Comparison of ENCODE assay signal across 23 cellular contexts in the genomic region with DNA sequence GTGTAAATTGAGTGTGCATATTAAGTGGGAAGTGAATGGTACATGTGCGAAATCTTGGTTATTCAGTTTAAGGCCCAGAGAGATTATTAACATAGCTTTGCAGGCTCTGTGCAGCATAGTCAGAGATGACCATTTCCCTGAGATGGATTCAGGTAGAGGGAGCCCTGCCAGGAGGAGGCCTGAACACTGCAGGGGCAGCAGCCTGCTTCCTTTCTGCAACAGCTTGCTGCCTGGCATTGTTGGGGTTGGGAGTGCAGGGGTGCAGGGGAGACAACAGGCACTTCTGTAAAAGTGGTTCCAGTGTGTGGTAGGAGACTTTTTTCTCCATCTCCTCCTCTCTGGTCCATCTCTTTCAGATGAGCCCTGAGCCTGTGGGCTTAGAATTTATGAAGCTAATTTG.
DNase-seq lines count a peak whose midpoint lies in the region; ATAC-seq, FAIRE-seq and TF ChIP-seq lines count a peak whose summit lies in the region.
"Had no signal": no experiment of that assay in that cellular context is flagged by ENCODE, and none has a peak within 500 bp of the region (broad histone marks: within the 10 kb centered on the region; RNA-seq: fewer than 3 reads in every experiment).

No MANE protein-coding gene starts in this region.

- H3K36me3 ChIP-seq in HepG2 (replicated peaks in 1 of 2; ENCODE audit: control insufficient read depth in 1 of 2, insufficient read depth in 2 of 2, low read length in 2 of 2): no peaks in the 10 kb centered on the region
- no peaks in the 10 kb centered on the region for H3K36me3 ChIP-seq in right lobe of liver
- H3K36me3 ChIP-seq: BLaER1 had no signal

- CTCF ChIA-PET in HepG2 (lab: Yijun Ruan, JAX; ENCODE audit: low intra/inter-chr PET ratio, low total read pairs) (no interaction called here), WTC11 (lab: Charles Lee) (interaction anchor here (0.6 to 1.9 kb wide), 4 partner anchors 81 to 684 kb away, joined by 3 to 5 read pairs (median 4); no protein-coding TSS in a partner anchor)

- TF ChIP-seq CTCF in HepG2 (CRISPR knock-in tag; IDR thresholded peaks at IDR 0.05) (no peak), right lobe of liver (IDR thresholded peaks at IDR 0.05) (no peak), WTC11 (IDR thresholded peaks at IDR 0.05) (no peak), epithelial cell of esophagus (IDR thresholded peaks at IDR 0.05; ENCODE audit: insufficient read depth, low read depth, low read length, missing control alignments) (no peak)

- H3K79me2 ChIP-seq in HepG2 (ENCODE audit: insufficient read depth, low read length): no peaks in the 10 kb centered on the region

- in situ Hi-C loops in HepG2 (cut with HindIII; ENCODE audit: extremely low pct_ligation_motif_present, low pct_unique_long_range_greater_than_20kb): no loop called here

- no peaks in the 10 kb centered on the region for H3K27me3 Mint-ChIP-seq in WTC11 (ENCODE audit: low read depth)
- H3K27me3 Mint-ChIP-seq: CD4-positive, CD25-positive, alpha-beta regulatory T cell had no signal

- no peaks in the 10 kb centered on the region; a peak in 1 of 5 replicates for H3K27me3 ChIP-seq in HepG2 (ENCODE audit: control insufficient read depth in 1 of 2, insufficient read depth in 2 of 2, low read length in 2 of 2)
- H3K27me3 ChIP-seq in right lobe of liver: no peaks in the 10 kb centered on the region
- H3K27me3 ChIP-seq: BLaER1 had no signal

- H3K27ac ChIP-seq in HepG2 (ENCODE audit: extremely low read length, insufficient read depth, low read length): no peak overlapping the region
- H3K27ac ChIP-seq in right lobe of liver: no peak overlapping the region
- H3K27ac ChIP-seq: 22Rv1, BLaER1, C4-2B had no signal

- no TSS peak for BruUV-seq in HepG2 (replicated peaks; lab: Mats Ljungman, UMichigan)

- H4K20me1 ChIP-seq in HepG2 (ENCODE audit: insufficient read depth, low read length): no peaks in the 10 kb centered on the region
- H4K20me1 ChIP-seq: BLaER1 had no signal

- no peaks in the 10 kb centered on the region for H3K4me1 ChIP-seq in HepG2 (ENCODE audit: insufficient read depth, low read length)
- no peaks in the 10 kb centered on the region for H3K4me1 ChIP-seq in right lobe of liver
- H3K4me1 ChIP-seq: BLaER1, Caco-2 had no signal

- H3K4me3 ChIP-seq in HepG2 (replicated peaks in 1 of 3; ENCODE audit: insufficient read depth in 1 of 3, low read depth in 2 of 3, low read length in 3 of 3) (no peak overlapping the region), right lobe of liver (no peak overlapping the region), epithelial cell of esophagus (ENCODE audit: low read length) (no peak overlapping the region)
- H3K4me3 ChIP-seq: BLaER1 had no signal

- no peak overlapping the region for H3K4me2 ChIP-seq in HepG2 (ENCODE audit: low read depth, low read length)
- H3K4me2 ChIP-seq: BLaER1 had no signal

- POLR2A ChIA-PET in HepG2 (lab: Yijun Ruan, JAX) (no interaction called here), WTC11 (lab: Charles Lee) (no interaction called here)

- intact Hi-C loops in HepG2 (cut with micrococcal nuclease; ENCODE audit: unreplicated experiment) (loop anchor here (1.0 kb wide), 1 partner anchor 10 kb away; no protein-coding TSS in a partner anchor), right lobe of liver (cut with DNase I) (no loop called here), left cardiac atrium (cut with DNase I) (no loop called here)

- peak; percentile 36; the same call in 2 of the 3 replicates for ATAC-seq in HepG2
- no peak for ATAC-seq in right lobe of liver
- ATAC-seq in WTC11: peak; percentile 66
- no peak for ATAC-seq in left cardiac atrium
- ATAC-seq: CD8-positive, alpha-beta T cell had no signal

- TF ChIP-seq EP300 in HepG2 (IDR thresholded peaks at IDR 0.05; ENCODE audit: low read depth in 2 of 2, low read length in 2 of 2): no peak
- no peak for TF ChIP-seq EP300 in HepG2 (CRISPR knock-in tag; IDR thresholded peaks at IDR 0.05; ENCODE audit: borderline replicate concordance)

- H3K27ac Mint-ChIP-seq in WTC11: no peak overlapping the region
- H3K27ac Mint-ChIP-seq: B cell; CD4-positive, CD25-positive, alpha-beta regulatory T cell; CD8-positive, alpha-beta T cell had no signal

- no peak for TF ChIP-seq RAD21 in HepG2 (CRISPR knock-in tag; IDR thresholded peaks at IDR 0.05)

- DNase-seq in HepG2 (ENCODE audit: low spot score): no peak
- no peak for DNase-seq in right lobe of liver
- DNase-seq in WTC11 (ENCODE audit: low spot score): peak; percentile 14
- peak; percentile 4 for DNase-seq in epithelial cell of esophagus (ENCODE audit: low read depth)
- no peak for DNase-seq in left cardiac atrium
- no peak for DNase-seq in NCI-H2107 treated with DMSO at 0.1 percent for 48 hours (lab: John Stamatoyannopoulos, UW; ENCODE audit: unreplicated experiment)
- DNase-seq in NK-92 treated with Interleukin-12 subunit alpha and Interleukin-12 subunit beta, amount 100 ng/mL, for 24 hours (lab: John Stamatoyannopoulos, UW): no peak
- DNase-seq in islet precursor cell: no peak
- DNase-seq: Caco-2; CD4-positive, CD25-positive, alpha-beta regulatory T cell; CD8-positive, alpha-beta T cell; DMS153; DND-41; GOT3; H7; HCEC 1CT had no signal

- WGBS in HepG2 (ENCODE audit: low lambda C conversion rate): 45% methylated on average over 1 of the region's 1 CpG
- WGBS in right lobe of liver (ENCODE audit: insufficient coverage, low coverage, low lambda C conversion rate, missing lambda C conversion rate): 100% methylated on average over 1 of the region's 1 CpG

- TF ChIP-seq POLR2A in HepG2 (IDR thresholded peaks at IDR 0.05; ENCODE audit: insufficient read depth in 1 of 2, low read depth in 2 of 2, low read length in 2 of 2): no peak
- TF ChIP-seq POLR2A in right lobe of liver (IDR thresholded peaks at IDR 0.05): no peak

- peaks cover 49% of the 10 kb centered on the region for H3K4me1 Mint-ChIP-seq in WTC11
- H3K4me1 Mint-ChIP-seq: B cell had no signal

- no peak overlapping the region for H2AFZ ChIP-seq in HepG2 (ENCODE audit: low read length)

- H3K4me3 Mint-ChIP-seq in WTC11: no peak overlapping the region
- H3K4me3 Mint-ChIP-seq: B cell; CD4-positive, CD25-positive, alpha-beta regulatory T cell; CD8-positive, alpha-beta T cell had no signal

- no peak for FAIRE-seq in HepG2 (lab: Jason Lieb, UNC)
- FAIRE-seq: A204.1, G401.6, GM19239 had no signal

- no peaks in the 10 kb centered on the region for H3K36me3 Mint-ChIP-seq in WTC11
- H3K36me3 Mint-ChIP-seq: CD4-positive, CD25-positive, alpha-beta regulatory T cell; CD8-positive, alpha-beta T cell had no signal

- 0 out of 2 replicates have a peak, but pooled peaks cover 3% of the 10 kb centered on the region for H3K9me3 Mint-ChIP-seq in WTC11

- H3K9ac ChIP-seq in HepG2 (ENCODE audit: insufficient read depth, low read depth, low read length): no peak overlapping the region
- H3K9ac ChIP-seq: BLaER1 had no signal

- H3K9me3 ChIP-seq in HepG2 (ENCODE audit: low read length) (no peaks in the 10 kb centered on the region), right lobe of liver (no peaks in the 10 kb centered on the region)
- H3K9me3 ChIP-seq: Caco-2 had no signal

TF ChIP-seq in HepG2, 621 proteins besides CTCF, POLR2A, EP300 and RAD21 (continues in another document):
- no peak for TF ChIP-seq NCOA2 (CRISPR knock-in tag; IDR thresholded peaks at IDR 0.05)
- TF ChIP-seq ZNF747 (CRISPR knock-in tag; IDR thresholded peaks at IDR 0.05; ENCODE audit: borderline replicate concordance): no peak
- TF ChIP-seq CEBPG (CRISPR knock-in tag; IDR thresholded peaks at IDR 0.05): no peak
- no peak for TF ChIP-seq ZNF296 (CRISPR knock-in tag; conservative IDR thresholded peaks at IDR 0.05)
- TF ChIP-seq ZNF672 (CRISPR knock-in tag; IDR thresholded peaks at IDR 0.05): no peak
- no peak for TF ChIP-seq RARG (CRISPR knock-in tag; IDR thresholded peaks at IDR 0.05; ENCODE audit: low read depth)
- TF ChIP-seq ZNF367 (CRISPR knock-in tag; IDR thresholded peaks at IDR 0.05; ENCODE audit: borderline replicate concordance): no peak
- TF ChIP-seq, protein P1, sequence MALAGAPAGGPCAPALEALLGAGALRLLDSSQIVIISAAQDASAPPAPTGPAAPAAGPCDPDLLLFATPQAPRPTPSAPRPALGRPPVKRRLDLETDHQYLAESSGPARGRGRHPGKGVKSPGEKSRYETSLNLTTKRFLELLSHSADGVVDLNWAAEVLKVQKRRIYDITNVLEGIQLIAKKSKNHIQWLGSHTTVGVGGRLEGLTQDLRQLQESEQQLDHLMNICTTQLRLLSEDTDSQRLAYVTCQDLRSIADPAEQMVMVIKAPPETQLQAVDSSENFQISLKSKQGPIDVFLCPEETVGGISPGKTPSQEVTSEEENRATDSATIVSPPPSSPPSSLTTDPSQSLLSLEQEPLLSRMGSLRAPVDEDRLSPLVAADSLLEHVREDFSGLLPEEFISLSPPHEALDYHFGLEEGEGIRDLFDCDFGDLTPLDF (CRISPR knock-in tag; IDR thresholded peaks at IDR 0.05): no peak
- TF ChIP-seq FOXA3 (CRISPR knock-in tag; IDR thresholded peaks at IDR 0.05): no peak

TF ChIP-seq in WTC11, 78 proteins besides CTCF, POLR2A, EP300 and RAD21 (continues in another document):
- no peak for TF ChIP-seq HMGA2 (CRISPR knock-in tag; IDR thresholded peaks at IDR 0.05)
- no peak for TF ChIP-seq MYBL2 (CRISPR knock-in tag; IDR thresholded peaks at IDR 0.05)
- TF ChIP-seq, protein P2, sequence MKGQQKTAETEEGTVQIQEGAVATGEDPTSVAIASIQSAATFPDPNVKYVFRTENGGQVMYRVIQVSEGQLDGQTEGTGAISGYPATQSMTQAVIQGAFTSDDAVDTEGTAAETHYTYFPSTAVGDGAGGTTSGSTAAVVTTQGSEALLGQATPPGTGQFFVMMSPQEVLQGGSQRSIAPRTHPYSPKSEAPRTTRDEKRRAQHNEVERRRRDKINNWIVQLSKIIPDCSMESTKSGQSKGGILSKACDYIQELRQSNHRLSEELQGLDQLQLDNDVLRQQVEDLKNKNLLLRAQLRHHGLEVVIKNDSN (CRISPR knock-in tag; IDR thresholded peaks at IDR 0.05): no peak
- no peak for TF ChIP-seq GRHL2 (CRISPR knock-in tag; IDR thresholded peaks at IDR 0.05; ENCODE audit: insufficient replicate concordance, severe bottlenecking)
- TF ChIP-seq, protein P3, sequence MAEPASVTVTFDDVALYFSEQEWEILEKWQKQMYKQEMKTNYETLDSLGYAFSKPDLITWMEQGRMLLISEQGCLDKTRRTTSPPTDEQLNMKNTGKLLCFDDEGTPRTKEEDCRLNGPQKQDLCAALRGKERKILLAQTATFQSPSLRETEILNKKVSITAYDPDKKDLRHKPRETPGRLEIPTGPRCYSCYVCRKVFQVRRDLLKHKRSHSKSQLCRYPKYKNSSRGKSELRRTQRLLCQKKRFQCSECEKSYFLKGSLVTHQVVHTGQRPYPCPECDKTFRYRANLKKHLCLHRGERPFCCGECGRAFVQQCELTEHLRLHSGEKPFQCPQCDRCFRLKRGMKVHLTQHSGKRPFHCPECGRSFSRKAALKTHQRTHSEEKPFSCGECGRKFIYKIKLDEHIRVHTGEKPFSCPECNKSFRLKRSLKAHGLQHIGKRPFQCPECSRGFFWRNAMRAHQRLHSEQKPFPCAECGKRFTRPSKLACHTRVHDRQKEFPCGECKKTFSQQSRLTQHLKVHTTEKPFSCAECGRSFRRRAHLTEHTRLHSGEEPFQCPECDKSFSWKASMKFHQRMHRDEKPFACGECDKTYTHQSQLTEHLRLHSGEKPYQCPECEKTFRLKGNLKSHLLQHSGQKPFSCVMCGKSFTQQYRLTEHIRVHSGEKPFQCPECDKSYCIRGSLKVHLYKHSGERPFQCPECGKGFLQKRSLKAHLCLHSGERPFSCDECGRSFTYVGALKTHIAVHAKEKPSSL (CRISPR knock-in tag; conservative IDR thresholded peaks at IDR 0.05): no peak

Comparison
In these comparisons a context has a peak if more than half of its experiments do, and no peak if none do; other contexts are left out.
1. ATAC-seq: peak in HepG2 (single experiment) and WTC11 (single experiment); none in right lobe of liver (0 of 4) and left cardiac atrium (0 of 2).
2. DNase-seq: peak in WTC11 (single experiment) and epithelial cell of esophagus (single experiment); none in HepG2 (single experiment), right lobe of liver (0 of 3), left cardiac atrium (single experiment), NCI-H2107 treated with DMSO at 0.1 percent for 48 hours (single experiment), NK-92 treated with Interleukin-12 subunit alpha and Interleukin-12 subunit beta, amount 100 ng/mL, for 24 hours (single experiment) and islet precursor cell (single experiment).